Comparison of ENCODE assay signal across 1 cellular context in the genomic region with DNA sequence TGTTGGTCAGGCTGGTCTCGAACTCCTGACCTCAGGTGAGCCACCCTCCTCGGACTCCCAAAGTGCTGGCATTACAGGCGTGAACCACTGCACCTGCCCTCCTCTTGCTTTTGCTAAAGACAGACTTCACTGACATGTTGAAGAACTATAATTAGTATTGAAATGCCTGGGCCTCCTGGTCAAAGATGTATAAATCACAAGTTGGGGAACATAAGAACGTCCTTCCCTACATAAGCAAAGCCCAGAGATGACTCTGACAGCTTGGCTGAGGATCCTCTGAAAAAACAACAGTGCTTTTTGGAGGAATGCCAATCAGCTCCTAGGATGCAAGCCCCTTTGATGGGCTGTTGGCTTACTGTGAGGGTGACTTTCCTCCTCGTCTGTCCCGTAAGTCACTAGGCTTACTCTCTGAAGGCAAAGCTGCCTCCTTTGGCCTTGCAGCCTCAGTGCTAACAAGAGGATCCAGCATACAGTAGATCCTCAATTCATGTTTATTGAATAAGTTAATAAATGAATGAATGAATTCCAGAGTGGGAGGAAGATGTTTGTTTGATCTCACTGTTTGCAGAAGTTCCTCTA.
TF ChIP-seq lines count a peak whose summit lies in the region.

No MANE protein-coding gene starts in this region.

TF ChIP-seq in HepG2, 621 proteins besides CTCF, POLR2A, EP300 and RAD21 (continued from another document):
- TF ChIP-seq ZBTB2 (CRISPR knock-in tag; IDR thresholded peaks at IDR 0.05; ENCODE audit: low read depth), result no peak
- peak; percentile 32; the same call in 1 of the 2 replicates for TF ChIP-seq POLR2AphosphoS5 (IDR thresholded peaks at IDR 0.05; ENCODE audit: low read depth, low read length)
- peak; percentile 91 for TF ChIP-seq RBM22 (optimal IDR thresholded peaks at IDR 0.05; ENCODE audit: low read length)
- no peak for TF ChIP-seq ESRRA (CRISPR knock-in tag; IDR thresholded peaks at IDR 0.05; ENCODE audit: low read depth)
- TF ChIP-seq ZNF224 (CRISPR knock-in tag; IDR thresholded peaks at IDR 0.05), result peak; percentile 38; the same call in 1 of the 2 replicates
- TF ChIP-seq PAX8 (CRISPR knock-in tag; IDR thresholded peaks at IDR 0.05; ENCODE audit: borderline replicate concordance), result 0 out of 2 replicates have a peak, but pooled peaks have one; percentile 13
- TF ChIP-seq ZSCAN30 (CRISPR knock-in tag; IDR thresholded peaks at IDR 0.05), result 0 out of 2 replicates have a peak, but pooled peaks have one; percentile 41
- 0 out of 2 replicates have a peak, but pooled peaks have one; percentile 6 for TF ChIP-seq UBTF (CRISPR knock-in tag; IDR thresholded peaks at IDR 0.05)
- TF ChIP-seq, protein P1, sequence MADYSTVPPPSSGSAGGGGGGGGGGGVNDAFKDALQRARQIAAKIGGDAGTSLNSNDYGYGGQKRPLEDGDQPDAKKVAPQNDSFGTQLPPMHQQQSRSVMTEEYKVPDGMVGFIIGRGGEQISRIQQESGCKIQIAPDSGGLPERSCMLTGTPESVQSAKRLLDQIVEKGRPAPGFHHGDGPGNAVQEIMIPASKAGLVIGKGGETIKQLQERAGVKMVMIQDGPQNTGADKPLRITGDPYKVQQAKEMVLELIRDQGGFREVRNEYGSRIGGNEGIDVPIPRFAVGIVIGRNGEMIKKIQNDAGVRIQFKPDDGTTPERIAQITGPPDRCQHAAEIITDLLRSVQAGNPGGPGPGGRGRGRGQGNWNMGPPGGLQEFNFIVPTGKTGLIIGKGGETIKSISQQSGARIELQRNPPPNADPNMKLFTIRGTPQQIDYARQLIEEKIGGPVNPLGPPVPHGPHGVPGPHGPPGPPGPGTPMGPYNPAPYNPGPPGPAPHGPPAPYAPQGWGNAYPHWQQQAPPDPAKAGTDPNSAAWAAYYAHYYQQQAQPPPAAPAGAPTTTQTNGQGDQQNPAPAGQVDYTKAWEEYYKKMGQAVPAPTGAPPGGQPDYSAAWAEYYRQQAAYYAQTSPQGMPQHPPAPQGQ (CRISPR knock-in tag; IDR thresholded peaks at IDR 0.05; ENCODE audit: borderline replicate concordance), result 0 out of 2 replicates have a peak, but pooled peaks have one; percentile 26
- TF ChIP-seq MBD4 (IDR thresholded peaks at IDR 0.05; ENCODE audit: borderline replicate concordance, low read length), result 0 out of 2 replicates have a peak, but pooled peaks have one; percentile 56
- no peak for TF ChIP-seq HNF4A (CRISPR knock-in tag; IDR thresholded peaks at IDR 0.05)
- peak; percentile 82; the same call in 1 of the 2 replicates for TF ChIP-seq PAF1 (CRISPR knock-in tag; IDR thresholded peaks at IDR 0.05)
- TF ChIP-seq RBFOX2 (IDR thresholded peaks at IDR 0.05; ENCODE audit: low read depth, low read length), result 0 out of 2 replicates have a peak, but pooled peaks have one; percentile 36
- 0 out of 2 replicates have a peak, but pooled peaks have one; percentile 4 for TF ChIP-seq BORCS8-MEF2B (CRISPR knock-in tag; IDR thresholded peaks at IDR 0.05)
- TF ChIP-seq ZSCAN21 (CRISPR knock-in tag; IDR thresholded peaks at IDR 0.05; ENCODE audit: borderline replicate concordance), result no peak
- no peak for TF ChIP-seq NFKB2 (CRISPR knock-in tag; IDR thresholded peaks at IDR 0.05; ENCODE audit: borderline replicate concordance)
